ENCODE assay signal across 8 cellular contexts in genomic region chr19:55635856-55636440, GRCh38. TPM values are rescaled to one million over a fixed set of nuclear protein-coding genes. Genes with fewer than 3 reads are reported as not detected.
DNase-seq lines count a peak whose midpoint lies in the region; ATAC-seq and TF ChIP-seq lines count a peak whose summit lies in the region.

No MANE protein-coding gene starts in this region.

- 69 to 71% (median 70%) methylated on average over 7 of the region's 7 CpGs for WGBS in heart left ventricle, 4 donors
- 60 to 66% methylated on average over 7 of the region's 7 CpGs for WGBS in aorta, 2 donors

- H3K36me3 ChIP-seq in heart left ventricle (peaks cover 0 to 6% (median 0%) of the 10 kb centered on the region in 9 donors), aorta (ENCODE audit: control insufficient read depth in 1 of 2, insufficient read depth in 2 of 2, low read length in 1 of 2) (no peaks in the 10 kb centered on the region)

- ATAC-seq in heart left ventricle (no peak), Right ventricle myocardium superior (ENCODE audit: poor library complexity) (no peak), aorta (ENCODE audit: low FRiP score) (no peak), GM19023 (IDR thresholded peaks at IDR 0.05; ENCODE audit: unreplicated experiment) (no peak)

- H3K27ac ChIP-seq in heart left ventricle (peak overlapping the region in 11 of 12 donors; percentile 93 to 99 (median 97)), caudate nucleus (ENCODE audit: low read depth, low read length) (peak overlapping the region; percentile 85), aorta (ENCODE audit: low read depth in 1 of 2, low read length in 2 of 2) (peak overlapping the region; percentile 45 to 93)

- H3K9me3 ChIP-seq in heart left ventricle (no peaks in the 10 kb centered on the region), mononuclear cell (ENCODE audit: low read depth, low read length) (no peaks in the 10 kb centered on the region), aorta (ENCODE audit: control insufficient read depth, low read length) (no peaks in the 10 kb centered on the region)

- no peaks in the 10 kb centered on the region for H3K27me3 ChIP-seq in heart left ventricle
- no peaks in the 10 kb centered on the region for H3K27me3 ChIP-seq in mononuclear cell (ENCODE audit: insufficient read depth, low read length)
- no peaks in the 10 kb centered on the region for H3K27me3 ChIP-seq in aorta (ENCODE audit: control insufficient read depth in 1 of 2, insufficient read depth in 2 of 2, low read length in 1 of 2)

- no peak for TF ChIP-seq CTCF in heart left ventricle (IDR thresholded peaks at IDR 0.05)

- intact Hi-C loops in heart left ventricle (cut with DNase I): loop anchor here in 3 of 10 donors (2.0 to 10.0 kb wide), 3 partner anchors 17 to 251 kb away; partner anchors contain the start of genes RPL28 (in 1 of the 3) and TMEM238 (in 1 of the 3)
- intact Hi-C loops in Right ventricle myocardium superior (cut with DNase I): loop anchor here (10.0 kb wide), 1 partner anchor 491 kb away; the partner anchor contains the start of gene TNNT1
- intact Hi-C loops in aorta (cut with DNase I): no loop called here

- H3K4me3 ChIP-seq in heart left ventricle (peak overlapping the region; percentile 75 to 100 (median 98)), mononuclear cell (ENCODE audit: low read length) (peak overlapping the region; percentile 75), aorta (ENCODE audit: low read length in 2 of 2) (peak overlapping the region; percentile 75 to 85)

- peaks cover 9 to 69% (median 38%) of the 10 kb centered on the region in 12 donors for H3K4me1 ChIP-seq in heart left ventricle
- H3K4me1 ChIP-seq in mononuclear cell (ENCODE audit: insufficient read depth, low read length): peaks cover 69% of the 10 kb centered on the region
- H3K4me1 ChIP-seq in aorta (ENCODE audit: control insufficient read depth in 1 of 2, insufficient read depth in 2 of 2, low read length in 2 of 2): no peaks in the 10 kb centered on the region

- DNase-seq in heart left ventricle (no peak), Right ventricle myocardium superior (no peak), caudate nucleus (lab: John Stamatoyannopoulos, UW) (no peak), aorta (peak in 1 of 2 donors; percentile 25), occipital lobe (lab: John Stamatoyannopoulos, UW) (no peak), HCEC 1CT (no peak)

- no peak for TF ChIP-seq POLR2A in heart left ventricle (IDR thresholded peaks at IDR 0.05)

RNA-seq across cellular contexts. Expression of gene ZNF580, which starts 4.9 kb away (rescaled TPM):
- total RNA-seq in heart left ventricle (10 to 100 TPM; 17.0 to 41.5 (median 21.2) TPM), Right ventricle myocardium superior (11.9 TPM), mononuclear cell (14.4 TPM), aorta (10 to 100 TPM; 42.9 to 43.7 TPM), occipital lobe (4.8 TPM)
- polyA plus RNA-seq in heart left ventricle (10 to 100 TPM in 1 of 2 donors, 1 to 10 TPM in 1; 8.2 to 18.4 TPM), aorta (10 to 100 TPM; 13.3 to 79.6 TPM)

RNA-seq across cellular contexts. Expression of gene ZNF581, which starts 7.5 kb away (rescaled TPM):
- total RNA-seq in heart left ventricle: 10 to 100 TPM in 2 of 9 donors, 1 to 10 TPM in 7; 4.7 to 12.7 (median 7.2) TPM
- 1 to 10 TPM; 5.5 to 9.3 TPM for polyA plus RNA-seq in heart left ventricle
- total RNA-seq in Right ventricle myocardium superior: 7.1 TPM
- total RNA-seq in mononuclear cell: 19.0 TPM
- total RNA-seq in aorta: 10 to 100 TPM; 11.0 to 19.4 TPM
- polyA plus RNA-seq in aorta: 10 to 100 TPM; 15.8 to 23.8 TPM
- total RNA-seq in occipital lobe: 5.6 TPM

RNA-seq across cellular contexts. Expression of gene ZNF784, which starts 11.6 kb away (rescaled TPM):
- 10 to 100 TPM in 4 of 9 donors, 1 to 10 TPM in 5; 6.7 to 15.8 (median 9.2) TPM for total RNA-seq in heart left ventricle
- 10 to 100 TPM in 1 of 2 donors, 1 to 10 TPM in 1; 8.5 to 10.4 TPM for polyA plus RNA-seq in heart left ventricle
- total RNA-seq in Right ventricle myocardium superior: 11.7 TPM
- total RNA-seq in mononuclear cell: 6.3 TPM
- total RNA-seq in aorta: 1 to 10 TPM; 5.1 to 5.3 TPM
- polyA plus RNA-seq in aorta: 10 to 100 TPM in 1 of 2 donors, 1 to 10 TPM in 1; 4.8 to 27.2 TPM
- 5.1 TPM for total RNA-seq in occipital lobe

RNA-seq across cellular contexts. Expression of gene CCDC106, which starts 12.1 kb away (rescaled TPM):
- 10 to 100 TPM; 11.7 to 25.8 (median 16.5) TPM for total RNA-seq in heart left ventricle
- 10 to 100 TPM; 11.9 to 27.7 TPM for polyA plus RNA-seq in heart left ventricle
- 20.5 TPM for total RNA-seq in Right ventricle myocardium superior
- 1.9 TPM for total RNA-seq in mononuclear cell
- 10 to 100 TPM in 1 of 2 donors, 1 to 10 TPM in 1; 7.2 to 11.0 TPM for total RNA-seq in aorta
- 10 to 100 TPM; 10.0 to 19.0 TPM for polyA plus RNA-seq in aorta
- 7.8 TPM for total RNA-seq in occipital lobe

RNA-seq across cellular contexts. Expression of gene U2AF2, which starts 18.9 kb away (rescaled TPM):
- total RNA-seq in heart left ventricle (10 to 100 TPM; 39.9 to 88.1 (median 69.9) TPM), Right ventricle myocardium superior (75.1 TPM), mononuclear cell (55.6 TPM), aorta (100 to 1,000 TPM; 113 to 129 TPM), occipital lobe (65.8 TPM)
- polyA plus RNA-seq in heart left ventricle (100 to 1,000 TPM in 1 of 2 donors, 10 to 100 TPM in 1; 72.7 to 104 TPM), aorta (10 to 100 TPM; 40.6 to 66.3 TPM)
